Comparison of ENCODE assay signal across 9 cellular contexts in genomic region chrY:13751289-13752071, GRCh38. TPM values are rescaled to one million over a fixed set of nuclear protein-coding genes. Genes with fewer than 3 reads are reported as not detected.
DNase-seq lines count a peak whose midpoint lies in the region; ATAC-seq and TF ChIP-seq lines count a peak whose summit lies in the region.
"Had no signal": no experiment of that assay in that cellular context is flagged by ENCODE, and none has a peak within 500 bp of the region (broad histone marks: within the 10 kb centered on the region; RNA-seq: fewer than 3 reads in every experiment).

No MANE protein-coding gene starts in this region.

- peak overlapping the region; percentile 50 for H3K4me3 ChIP-seq in CD8-positive, alpha-beta memory T cell (ENCODE audit: low read length)
- H3K4me3 ChIP-seq in lower lobe of right lung, result peak overlapping the region; percentile 56
- H3K4me3 ChIP-seq: SK-N-MC had no signal

- no peaks in the 10 kb centered on the region for H3K27me3 ChIP-seq in CD8-positive, alpha-beta memory T cell (ENCODE audit: insufficient read depth, low read length, poor library complexity, severe bottlenecking)
- H3K27me3 ChIP-seq in lower lobe of right lung (ENCODE audit: low read depth), result no peaks in the 10 kb centered on the region

- H3K9me3 Mint-ChIP-seq in CD8-positive, alpha-beta memory T cell, result no peaks in the 10 kb centered on the region
- no peaks in the 10 kb centered on the region for H3K9me3 Mint-ChIP-seq in activated CD4-positive, alpha-beta memory T cell treated with anti-CD3 and anti-CD28 coated beads, Interleukin-2, amount 10 ng/mL, durations not matched to agents 7 days and 5 days

- H3K36me3 Mint-ChIP-seq in CD8-positive, alpha-beta memory T cell, result no peaks in the 10 kb centered on the region
- no peaks in the 10 kb centered on the region for H3K36me3 Mint-ChIP-seq in activated CD4-positive, alpha-beta memory T cell treated with anti-CD3 and anti-CD28 coated beads, Interleukin-2, amount 10 ng/mL, durations not matched to agents 7 days and 5 days (ENCODE audit: low read depth)

- CTCF ChIA-PET in CD8-positive, alpha-beta memory T cell (lab: Charles Lee), result interaction anchor here (0.7 to 0.8 kb wide), 2 partner anchors 14 to 533 kb away, joined by 3 to 4 read pairs; no protein-coding TSS in a partner anchor
- CTCF ChIA-PET in activated CD4-positive, alpha-beta memory T cell treated with anti-CD3 and anti-CD28 coated beads, Interleukin-2, amount 10 ng/mL, durations not matched to agents 7 days and 5 days (lab: Charles Lee), result interaction anchor here (0.6 to 0.7 kb wide), 3 partner anchors 13 to 83 kb away, joined by 3 read pairs; no protein-coding TSS in a partner anchor

- ATAC-seq in HG02938 (IDR thresholded peaks at IDR 0.05; ENCODE audit: unreplicated experiment) (peak; percentile 85), lower lobe of right lung (peak in 1 of 2 donors; percentile 82), HG02870 (IDR thresholded peaks at IDR 0.05; ENCODE audit: unreplicated experiment) (no peak)

- intact Hi-C loops in lower lobe of right lung (cut with DNase I), result no loop called here

- TF ChIP-seq CTCF in lower lobe of right lung (IDR thresholded peaks at IDR 0.05), result no peak

- no peaks in the 10 kb centered on the region for H3K9me3 ChIP-seq in CD8-positive, alpha-beta memory T cell (ENCODE audit: low read length)
- no peaks in the 10 kb centered on the region for H3K9me3 ChIP-seq in lower lobe of right lung

- no peaks in the 10 kb centered on the region for H3K36me3 ChIP-seq in CD8-positive, alpha-beta memory T cell (ENCODE audit: insufficient read depth, low read length)
- no peaks in the 10 kb centered on the region for H3K36me3 ChIP-seq in lower lobe of right lung

- H3K4me3 Mint-ChIP-seq in CD8-positive, alpha-beta memory T cell, result peak overlapping the region in 2 of 7 donors; percentile 84 to 97
- peak overlapping the region; percentile 64 for H3K4me3 Mint-ChIP-seq in activated CD4-positive, alpha-beta memory T cell treated with anti-CD3 and anti-CD28 coated beads, Interleukin-2, amount 10 ng/mL, durations not matched to agents 7 days and 5 days

- H3K27ac Mint-ChIP-seq in CD8-positive, alpha-beta memory T cell, result peak overlapping the region in 2 of 8 donors; percentile 57 to 65
- H3K27ac Mint-ChIP-seq in activated CD4-positive, alpha-beta memory T cell treated with anti-CD3 and anti-CD28 coated beads, Interleukin-2, amount 10 ng/mL, durations not matched to agents 7 days and 5 days, result no peak overlapping the region

- H3K4me1 Mint-ChIP-seq in CD8-positive, alpha-beta memory T cell, result peaks cover 0 to 18% (median 0%) of the 10 kb centered on the region in 3 donors
- peaks cover 9% of the 10 kb centered on the region for H3K4me1 Mint-ChIP-seq in activated CD4-positive, alpha-beta memory T cell treated with anti-CD3 and anti-CD28 coated beads, Interleukin-2, amount 10 ng/mL, durations not matched to agents 7 days and 5 days

- H3K27ac ChIP-seq in CD8-positive, alpha-beta memory T cell (ENCODE audit: low read depth, low read length), result no peak overlapping the region
- H3K27ac ChIP-seq in lower lobe of right lung, result peak overlapping the region; percentile 18
- H3K27ac ChIP-seq: SK-N-MC had no signal

- no peaks in the 10 kb centered on the region for H3K27me3 Mint-ChIP-seq in CD8-positive, alpha-beta memory T cell
- H3K27me3 Mint-ChIP-seq in activated CD4-positive, alpha-beta memory T cell treated with anti-CD3 and anti-CD28 coated beads, Interleukin-2, amount 10 ng/mL, durations not matched to agents 7 days and 5 days, result no peaks in the 10 kb centered on the region

- peaks cover 10% of the 10 kb centered on the region for H3K4me1 ChIP-seq in CD8-positive, alpha-beta memory T cell (ENCODE audit: insufficient read depth, low read length)
- H3K4me1 ChIP-seq in lower lobe of right lung, result no peaks in the 10 kb centered on the region

- DNase-seq in CD8-positive, alpha-beta memory T cell, result peak in 3 of 5 donors; percentile 12 to 68 (median 39)
- peak; percentile 48 for DNase-seq in activated CD4-positive, alpha-beta memory T cell treated with anti-CD3 and anti-CD28 coated beads, Interleukin-2, amount 10 ng/mL, durations not matched to agents 7 days and 5 days
- peak; percentile 51 for DNase-seq in lower lobe of right lung
- no peak for DNase-seq in NCI-H128 (lab: John Stamatoyannopoulos, UW; ENCODE audit: unreplicated experiment)
- DNase-seq in NCI-H187 (lab: John Stamatoyannopoulos, UW), result no peak
- no peak for DNase-seq in NCI-H146 (lab: John Stamatoyannopoulos, UW)

- POLR2A ChIA-PET in CD8-positive, alpha-beta memory T cell (lab: Charles Lee), result interaction anchor here (0.6 to 0.7 kb wide), 2 partner anchors 389 to 1090 kb away, joined by 3 to 14 read pairs; no protein-coding TSS in a partner anchor
- POLR2A ChIA-PET in activated CD4-positive, alpha-beta memory T cell treated with anti-CD3 and anti-CD28 coated beads, Interleukin-2, amount 10 ng/mL, durations not matched to agents 7 days and 5 days (lab: Charles Lee), result interaction anchor here (0.8 to 1.1 kb wide), 2 partner anchors 48 kb away, joined by 3 to 6 read pairs; partner anchors contain the start of gene TMSB4Y

RNA-seq across cellular contexts. Expression of gene TMSB4Y, which starts 47.8 kb away (rescaled TPM):
- total RNA-seq in CD8-positive, alpha-beta memory T cell, result 1 to 10 TPM; 1.4 to 1.8 TPM
- not detected for polyA plus RNA-seq in CD8-positive, alpha-beta memory T cell
- total RNA-seq in activated CD4-positive, alpha-beta memory T cell treated with anti-CD3 and anti-CD28 coated beads, Interleukin-2, amount 10 ng/mL, durations not matched to agents 7 days and 5 days, result 1 to 10 TPM in 1 of 2 experiments, under 1 TPM in 1; 0.88 to 1.2 TPM
- total RNA-seq in lower lobe of right lung, result 0.89 TPM

Comparison
In these comparisons a context has a peak if more than half of its experiments do, and no peak if none do; other contexts are left out.
1. DNase-seq: peak in CD8-positive, alpha-beta memory T cell (3 of 5), activated CD4-positive, alpha-beta memory T cell treated with anti-CD3 and anti-CD28 coated beads, Interleukin-2, amount 10 ng/mL, durations not matched to agents 7 days and 5 days (single experiment) and lower lobe of right lung (single experiment); none in NCI-H128 (single experiment), NCI-H187 (0 of 2) and NCI-H146 (single experiment).